Comparison of ENCODE assay signal across 22 cellular contexts in the genomic region with DNA sequence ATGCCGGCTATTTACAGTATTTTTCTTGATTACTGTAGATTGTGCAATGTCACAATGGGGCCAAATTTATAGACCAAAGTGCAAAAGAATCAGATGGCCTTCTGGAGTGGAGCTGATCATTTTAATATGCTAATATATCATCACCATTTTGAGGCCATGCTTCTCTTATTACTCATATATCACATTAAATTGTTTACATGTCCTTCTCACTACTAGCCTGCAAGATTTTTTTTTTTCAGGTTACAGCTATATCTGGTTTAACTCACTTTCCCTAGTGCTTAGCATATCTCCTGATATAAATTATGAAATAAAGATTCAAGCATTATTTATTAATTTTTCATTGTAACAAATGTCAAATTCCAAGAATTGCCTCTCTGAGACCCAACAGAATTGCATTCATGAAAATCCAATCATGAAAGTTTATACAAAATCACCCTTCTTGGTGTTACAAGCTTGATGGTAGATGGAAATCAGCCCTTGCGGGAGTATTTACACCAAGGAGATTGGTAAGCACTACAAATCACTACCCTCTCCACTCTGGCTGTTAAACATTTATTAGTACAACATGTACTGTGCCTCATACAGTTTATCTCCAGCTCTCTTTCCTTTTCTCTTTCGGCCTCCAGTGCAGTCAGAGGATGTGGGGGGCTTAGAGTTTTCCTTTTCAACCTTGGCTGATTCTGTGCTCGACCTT.
DNase-seq lines count a peak whose midpoint lies in the region; ATAC-seq, FAIRE-seq and TF ChIP-seq lines count a peak whose summit lies in the region.
"Had no signal": no experiment of that assay in that cellular context is flagged by ENCODE, and none has a peak within 500 bp of the region (broad histone marks: within the 10 kb centered on the region; RNA-seq: fewer than 3 reads in every experiment).

No MANE protein-coding gene starts in this region.

- TF ChIP-seq CTCF in HepG2 (CRISPR knock-in tag; IDR thresholded peaks at IDR 0.05) (no peak), right lobe of liver (IDR thresholded peaks at IDR 0.05) (no peak), transverse colon (IDR thresholded peaks at IDR 0.05) (no peak)

- no peak for TF ChIP-seq POLR2A in HepG2 (IDR thresholded peaks at IDR 0.05; ENCODE audit: insufficient read depth in 1 of 2, low read depth in 2 of 2, low read length in 2 of 2)
- no peak for TF ChIP-seq POLR2A in right lobe of liver (IDR thresholded peaks at IDR 0.05)
- no peak for TF ChIP-seq POLR2A in transverse colon (IDR thresholded peaks at IDR 0.05)

- in situ Hi-C loops in HepG2 (cut with HindIII; ENCODE audit: extremely low pct_ligation_motif_present, low pct_unique_long_range_greater_than_20kb), result no loop called here
- in situ Hi-C loops in transverse colon (cut with MboI; ENCODE audit: low pct_ligation_motif_present in 1 of 4, low pct_unique_long_range_greater_than_20kb in 1 of 4, low sequenced_read_pairs in 3 of 4), result no loop called here

- H3K9ac ChIP-seq in HepG2 (ENCODE audit: insufficient read depth, low read depth, low read length) (no peak overlapping the region), muscle layer of colon (ENCODE audit: low read length) (peak overlapping the region; percentile 22)
- H3K9ac ChIP-seq: BLaER1 had no signal

- ATAC-seq in HepG2, result no peak
- no peak for ATAC-seq in right lobe of liver
- ATAC-seq in HG03457 (IDR thresholded peaks at IDR 0.05; ENCODE audit: unreplicated experiment), result no peak
- ATAC-seq: CD8-positive, alpha-beta T cell; GM12878; HCT116 had no signal

- WGBS in HepG2 (ENCODE audit: low lambda C conversion rate), result 3% methylated on average over 4 of the region's 4 CpGs
- 57% methylated on average over 4 of the region's 4 CpGs for WGBS in right lobe of liver (ENCODE audit: insufficient coverage, low coverage, low lambda C conversion rate, missing lambda C conversion rate)
- 56 to 73% methylated on average over 4 of the region's 4 CpGs for WGBS in transverse colon (ENCODE audit: low coverage in 1 of 2), 2 donors

- peaks cover 77% of the 10 kb centered on the region for H3K9me3 ChIP-seq in HepG2 (ENCODE audit: low read length)
- no peaks in the 10 kb centered on the region for H3K9me3 ChIP-seq in right lobe of liver
- no peaks in the 10 kb centered on the region for H3K9me3 ChIP-seq in muscle layer of colon (ENCODE audit: low read length)
- no peaks in the 10 kb centered on the region for H3K9me3 ChIP-seq in transverse colon
- H3K9me3 ChIP-seq: BLaER1, Caco-2 had no signal

- no peak for FAIRE-seq in HepG2 (lab: Jason Lieb, UNC)
- FAIRE-seq: A204.1, GM12878, GM19239 had no signal

- H3K4me2 ChIP-seq in HepG2 (ENCODE audit: low read depth, low read length), result no peak overlapping the region
- H3K4me2 ChIP-seq: BLaER1 had no signal

- H3K27me3 ChIP-seq in HepG2 (ENCODE audit: control insufficient read depth in 1 of 2, insufficient read depth in 2 of 2, low read length in 2 of 2) (no peaks in the 10 kb centered on the region), right lobe of liver (no peaks in the 10 kb centered on the region), muscle layer of colon (ENCODE audit: control insufficient read depth in 1 of 2, insufficient read depth in 2 of 2, low read length in 2 of 2) (no peaks in the 10 kb centered on the region), transverse colon (no peaks in the 10 kb centered on the region)
- H3K27me3 ChIP-seq: BLaER1 had no signal

- H3K4me1 ChIP-seq in HepG2 (ENCODE audit: insufficient read depth, low read length) (no peaks in the 10 kb centered on the region), right lobe of liver (no peaks in the 10 kb centered on the region), muscle layer of colon (ENCODE audit: insufficient read depth, low read length) (peaks cover 8% of the 10 kb centered on the region), transverse colon (no peaks in the 10 kb centered on the region)
- H3K4me1 ChIP-seq: BLaER1, Caco-2 had no signal

- no peaks in the 10 kb centered on the region for H3K79me2 ChIP-seq in HepG2 (ENCODE audit: insufficient read depth, low read length)

- POLR2A ChIA-PET in HepG2 (lab: Yijun Ruan, JAX), result no interaction called here

- H3K36me3 ChIP-seq in HepG2 (replicated peaks in 1 of 2; ENCODE audit: control insufficient read depth in 1 of 2, insufficient read depth in 2 of 2, low read length in 2 of 2), result no peaks in the 10 kb centered on the region
- no peaks in the 10 kb centered on the region for H3K36me3 ChIP-seq in right lobe of liver
- H3K36me3 ChIP-seq in muscle layer of colon (ENCODE audit: insufficient read depth, low read length), result no peaks in the 10 kb centered on the region
- H3K36me3 ChIP-seq in transverse colon, result no peaks in the 10 kb centered on the region
- H3K36me3 ChIP-seq: BLaER1 had no signal

- BruUV-seq in HepG2 (replicated peaks; lab: Mats Ljungman, UMichigan), result no TSS peak

- intact Hi-C loops in HepG2 (cut with micrococcal nuclease; ENCODE audit: unreplicated experiment), result no loop called here
- intact Hi-C loops in right lobe of liver (cut with DNase I), result no loop called here
- intact Hi-C loops in transverse colon (cut with DNase I; ENCODE audit: low total_unique reads), result no loop called here

- TF ChIP-seq EP300 in HepG2 (IDR thresholded peaks at IDR 0.05; ENCODE audit: low read depth in 2 of 2, low read length in 2 of 2), result no peak
- TF ChIP-seq EP300 in HepG2 (CRISPR knock-in tag; IDR thresholded peaks at IDR 0.05; ENCODE audit: borderline replicate concordance), result no peak
- peak; percentile 65 for TF ChIP-seq EP300 in transverse colon (IDR thresholded peaks at IDR 0.05; ENCODE audit: low read depth)

- no peak overlapping the region for H3K4me3 ChIP-seq in HepG2 (replicated peaks in 1 of 3; ENCODE audit: insufficient read depth in 1 of 3, low read depth in 2 of 3, low read length in 3 of 3)
- no peak overlapping the region for H3K4me3 ChIP-seq in right lobe of liver
- no peak overlapping the region for H3K4me3 ChIP-seq in muscle layer of colon (ENCODE audit: low read depth in 1 of 2, low read length in 2 of 2)
- H3K4me3 ChIP-seq in transverse colon, result no peak overlapping the region
- H3K4me3 ChIP-seq: BLaER1, GM12878 had no signal

- H3K27ac ChIP-seq in HepG2 (ENCODE audit: extremely low read length, insufficient read depth, low read length) (no peak overlapping the region), right lobe of liver (no peak overlapping the region), muscle layer of colon (ENCODE audit: low read depth, low read length) (peak overlapping the region; percentile 75), transverse colon (peak overlapping the region; percentile 13 to 67 (median 58))
- H3K27ac ChIP-seq: 22Rv1, BLaER1, C4-2B had no signal

- H2AFZ ChIP-seq in HepG2 (ENCODE audit: low read length), result no peak overlapping the region

- DNase-seq in HepG2 (ENCODE audit: low spot score) (no peak), right lobe of liver (no peak), transverse colon (no peak), glomerular visceral epithelial cell (ENCODE audit: extremely low spot score) (no peak)
- DNase-seq: Caco-2; CD4-positive, CD25-positive, alpha-beta regulatory T cell; CD8-positive, alpha-beta T cell; DMS 273 treated with DMSO at 0.1 percent for 48 hours; DMS79; EL; GDM1; GOT3; H7 had no signal

- CTCF ChIA-PET in HepG2 (lab: Yijun Ruan, JAX; ENCODE audit: low intra/inter-chr PET ratio, low total read pairs), result no interaction called here

- no peak for TF ChIP-seq RAD21 in HepG2 (CRISPR knock-in tag; IDR thresholded peaks at IDR 0.05)

- H4K20me1 ChIP-seq in HepG2 (ENCODE audit: insufficient read depth, low read length), result no peaks in the 10 kb centered on the region
- H4K20me1 ChIP-seq: BLaER1 had no signal

TF ChIP-seq in HepG2, 621 proteins besides CTCF, POLR2A, EP300 and RAD21:
- TF ChIP-seq ZNF629 (CRISPR knock-in tag; conservative IDR thresholded peaks at IDR 0.05) (no peak), THYN1 (CRISPR knock-in tag; IDR thresholded peaks at IDR 0.05; ENCODE audit: borderline replicate concordance, low read depth) (no peak), ZNF292 (CRISPR knock-in tag; IDR thresholded peaks at IDR 0.05; ENCODE audit: borderline replicate concordance, low read depth) (no peak), CEBPB (IDR thresholded peaks at IDR 0.05; ENCODE audit: borderline replicate concordance, low read depth, low read length) (0 out of 2 replicates have a peak, but pooled peaks have one; percentile 4)
- TF ChIP-seq, protein P1, sequence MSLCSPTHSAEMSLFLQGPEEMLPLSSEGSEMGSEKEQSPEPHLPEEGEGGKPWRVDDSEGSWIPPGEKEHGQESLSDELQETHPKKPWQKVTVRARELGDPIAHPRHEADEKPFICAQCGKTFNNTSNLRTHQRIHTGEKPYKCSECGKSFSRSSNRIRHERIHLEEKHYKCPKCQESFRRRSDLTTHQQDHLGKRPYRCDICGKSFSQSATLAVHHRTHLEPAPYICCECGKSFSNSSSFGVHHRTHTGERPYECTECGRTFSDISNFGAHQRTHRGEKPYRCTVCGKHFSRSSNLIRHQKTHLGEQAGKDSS (CRISPR knock-in tag; IDR thresholded peaks at IDR 0.05; ENCODE audit: borderline replicate concordance, low read depth), result no peak
- TF ChIP-seq, protein P2, sequence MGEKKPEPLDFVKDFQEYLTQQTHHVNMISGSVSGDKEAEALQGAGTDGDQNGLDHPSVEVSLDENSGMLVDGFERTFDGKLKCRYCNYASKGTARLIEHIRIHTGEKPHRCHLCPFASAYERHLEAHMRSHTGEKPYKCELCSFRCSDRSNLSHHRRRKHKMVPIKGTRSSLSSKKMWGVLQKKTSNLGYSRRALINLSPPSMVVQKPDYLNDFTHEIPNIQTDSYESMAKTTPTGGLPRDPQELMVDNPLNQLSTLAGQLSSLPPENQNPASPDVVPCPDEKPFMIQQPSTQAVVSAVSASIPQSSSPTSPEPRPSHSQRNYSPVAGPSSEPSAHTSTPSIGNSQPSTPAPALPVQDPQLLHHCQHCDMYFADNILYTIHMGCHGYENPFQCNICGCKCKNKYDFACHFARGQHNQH (CRISPR knock-in tag; IDR thresholded peaks at IDR 0.05), result no peak

Comparison
In these comparisons a context has a peak if more than half of its experiments do, and no peak if none do; other contexts are left out.
1. H3K27ac ChIP-seq: peak in muscle layer of colon (single experiment) and transverse colon (4 of 4); none in HepG2 (single experiment) and right lobe of liver (0 of 3).